In the genomic region with DNA sequence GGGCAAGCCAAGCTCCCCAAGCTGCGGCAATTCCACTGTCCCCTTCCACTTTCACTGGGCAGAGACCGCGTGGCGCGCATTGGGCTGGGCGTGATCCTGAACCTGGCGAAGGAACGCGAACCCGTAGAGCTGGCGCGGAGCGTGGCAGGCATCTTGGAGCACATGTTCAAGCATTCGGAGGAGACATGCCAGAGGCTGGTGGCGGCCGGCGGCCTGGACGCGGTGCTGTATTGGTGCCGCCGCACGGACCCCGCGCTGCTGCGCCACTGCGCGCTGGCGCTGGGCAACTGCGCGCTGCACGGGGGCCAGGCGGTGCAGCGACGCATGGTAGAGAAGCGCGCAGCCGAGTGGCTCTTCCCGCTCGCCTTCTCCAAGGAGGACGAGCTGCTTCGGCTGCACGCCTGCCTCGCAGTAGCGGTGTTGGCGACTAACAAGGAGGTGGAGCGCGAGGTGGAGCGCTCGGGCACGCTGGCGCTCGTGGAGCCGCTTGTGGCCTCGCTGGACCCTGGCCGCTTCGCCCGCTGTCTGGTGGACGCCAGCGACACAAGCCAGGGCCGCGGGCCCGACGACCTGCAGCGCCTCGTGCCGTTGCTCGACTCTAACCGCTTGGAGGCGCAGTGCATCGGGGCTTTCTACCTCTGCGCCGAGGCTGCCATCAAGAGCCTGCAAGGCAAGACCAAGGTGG, we compare ENCODE assay signal across 11 cellular contexts. TPM values are rescaled to one million over a fixed set of nuclear protein-coding genes. Genes with fewer than 3 reads are reported as not detected.
DNase-seq lines count a peak whose midpoint lies in the region; ATAC-seq, FAIRE-seq and TF ChIP-seq lines count a peak whose summit lies in the region.
"Had no signal": no experiment of that assay in that cellular context is flagged by ENCODE, and none has a peak within 500 bp of the region (broad histone marks: within the 10 kb centered on the region; RNA-seq: fewer than 3 reads in every experiment).

No MANE protein-coding gene starts in this region.

- H4K8ac ChIP-seq in H1 (ENCODE audit: extremely low read depth, insufficient read depth, low read length) = peak overlapping the region; percentile 63

- no peak overlapping the region for H2AK5ac ChIP-seq in H1 (ENCODE audit: low read depth, low read length)

- H3K4me2 ChIP-seq in H1 (ENCODE audit: insufficient read depth in 1 of 2, low read depth in 2 of 2, low read length in 2 of 2) = peak overlapping the region; percentile 33 to 76

- H3K36me3 ChIP-seq in H1 (ENCODE audit: control insufficient read depth in 2 of 4, insufficient read depth in 4 of 4, low read length in 3 of 4) = no peaks in the 10 kb centered on the region
- H3K36me3 ChIP-seq: prostate gland had no signal

- peaks cover 14% of the 10 kb centered on the region for H3K23me2 ChIP-seq in H1 (ENCODE audit: low read depth, low read length)

- peak overlapping the region; percentile 92; the same call in 1 of the 2 replicates for H2BK15ac ChIP-seq in H1 (ENCODE audit: low read length)

- peak overlapping the region; percentile 38 for H2BK120ac ChIP-seq in H1 (replicated peaks; ENCODE audit: low read depth, low read length)

- no peak for ATAC-seq in HG02981 (IDR thresholded peaks at IDR 0.05; ENCODE audit: unreplicated experiment)

- CTCF ChIA-PET in H1 (lab: Charles Lee; ENCODE audit: partially characterized antibody) = interaction anchor here (1.0 to 14.7 kb wide), 14 partner anchors 9 to 168 kb away, joined by 3 to 142 read pairs (median 4); partner anchors contain the start of genes SARM1 and VTN

- H3K18ac ChIP-seq in H1 (ENCODE audit: extremely low read depth, low read length) = peak overlapping the region; percentile 85; the same call in 1 of the 2 replicates

- peak overlapping the region; percentile 97; the same call in 1 of the 2 replicates for H2BK12ac ChIP-seq in H1 (ENCODE audit: low read depth, low read length)

- no peak overlapping the region for H4K5ac ChIP-seq in H1 (ENCODE audit: insufficient read length, low read depth, low read length)

- peak overlapping the region; percentile 89; the same call in 1 of the 2 replicates for H2AFZ ChIP-seq in H1 (ENCODE audit: low read length)

- H3K14ac ChIP-seq in H1 (ENCODE audit: insufficient read length) = no peak overlapping the region

- no peak overlapping the region for H2BK5ac ChIP-seq in H1 (ENCODE audit: low read depth, low read length)

- peaks cover 2 to 9% of the 10 kb centered on the region in 2 experiments for H4K20me1 ChIP-seq in H1 (replicated peaks in 1 of 2; ENCODE audit: control insufficient read depth in 1 of 2, insufficient read depth in 2 of 2, low read length in 2 of 2)

- peak; percentile 79 to 86 for TF ChIP-seq RAD21 in H1 (IDR thresholded peaks at IDR 0.05 in 1 of 2, conservative IDR thresholded peaks at IDR 0.05 in 1 of 2; ENCODE audit: low read depth in 2 of 2, low read length in 2 of 2)

- H2BK20ac ChIP-seq in H1 (ENCODE audit: low read length) = no peak overlapping the region

- no peak for TF ChIP-seq CTCF in C4-2B (conservative IDR thresholded peaks at IDR 0.05)
- TF ChIP-seq CTCF in H1 (IDR thresholded peaks at IDR 0.05; ENCODE audit: control extremely low read depth in 1 of 3, insufficient read depth in 1 of 3, low read depth in 1 of 3, low read length in 3 of 3) = peak; percentile 79 to 94 (median 88)

- H3K4ac ChIP-seq in H1 (replicated peaks; ENCODE audit: insufficient read length, low read depth, low read length) = no peak overlapping the region

- POLR2A ChIA-PET in H1 (lab: Charles Lee; ENCODE audit: partially characterized antibody) = interaction anchor here (1.3 to 12.7 kb wide), 5 partner anchors 9 to 24 kb away, joined by 4 to 135 read pairs (median 5); partner anchors contain the start of genes POLDIP2, SARM1, SLC46A1 and VTN

- H3K27ac ChIP-seq in C4-2B (peak overlapping the region; percentile 61), H1 (ENCODE audit: low read depth, low read length) (no peak overlapping the region)
- H3K27ac ChIP-seq: prostate gland had no signal

- DNase-seq in NCI-H69 (lab: John Stamatoyannopoulos, UW) (peak; percentile 85), H1 (ENCODE audit: low read depth in 1 of 2, low spot score in 2 of 2) (peak; percentile 62 to 91), midbrain (lab: John Stamatoyannopoulos, UW) (peak; percentile 14), NCI-H1694 (lab: John Stamatoyannopoulos, UW) (no peak), epidermal melanocyte (ENCODE audit: insufficient read length, low spot score) (no peak), germinal center (ENCODE audit: low spot score) (no peak)

- H3K9me3 ChIP-seq in H1 (ENCODE audit: insufficient read depth in 2 of 2, low read depth in 1 of 2, low read length in 1 of 2) = no peaks in the 10 kb centered on the region
- H3K9me3 ChIP-seq: prostate gland had no signal

- TF ChIP-seq POLR2A in H1 (IDR thresholded peaks at IDR 0.05; ENCODE audit: control extremely low read depth in 1 of 2, low read depth in 2 of 2, low read length in 2 of 2) = no peak

- WGBS in H1 (ENCODE audit: extremely low coverage in 1 of 2, insufficient coverage in 1 of 2, insufficient read length in 1 of 2, insufficient replicate concordance in 2 of 2, low coverage in 1 of 2, low lambda C conversion rate in 2 of 2, missing lambda C conversion rate in 1 of 2), 2 experiments = 24% methylated on average over 56 of the region's 72 CpGs; no CpG with 5 or more reads in 1 of the 2 experiments

- FAIRE-seq in H1 (lab: Jason Lieb, UNC) = no peak

- H3K79me1 ChIP-seq in H1 (ENCODE audit: low read depth, low read length) = no peaks in the 10 kb centered on the region; the same call in 1 of the 2 replicates

- no peak overlapping the region for H3K56ac ChIP-seq in H1 (replicated peaks; ENCODE audit: insufficient read length, low read depth, low read length)

- H4K91ac ChIP-seq in H1 (replicated peaks; ENCODE audit: insufficient read length, low read length) = no peak overlapping the region

- H3K4me1 ChIP-seq in H1 (replicated peaks in 1 of 4; ENCODE audit: control insufficient read depth in 3 of 4, insufficient read depth in 4 of 4, low read length in 3 of 4) = peaks cover 0 to 13% (median 6%) of the 10 kb centered on the region in 4 experiments; a peak in 4 of 7 replicates

- H3K27me3 ChIP-seq in H1 (replicated peaks in 1 of 4; ENCODE audit: control insufficient read depth in 3 of 4, extremely low read depth in 1 of 4, insufficient read depth in 3 of 4, low read length in 3 of 4) = peaks cover 38 to 67% (median 57%) of the 10 kb centered on the region in 4 experiments

- peak in 1 of 2 experiments; percentile 19; a peak in 1 of 3 replicates for TF ChIP-seq EP300 in H1 (IDR thresholded peaks at IDR 0.05; ENCODE audit: borderline replicate concordance in 1 of 2, low read depth in 2 of 2, low read length in 2 of 2)

- H3K79me2 ChIP-seq in H1 (ENCODE audit: control insufficient read depth in 1 of 2, insufficient read depth in 2 of 2, low read length in 2 of 2) = no peaks in the 10 kb centered on the region

- no peak overlapping the region for H3K23ac ChIP-seq in H1 (ENCODE audit: insufficient read length)

- no peak overlapping the region for H3K9ac ChIP-seq in H1 (replicated peaks in 1 of 4; ENCODE audit: extremely low read depth in 1 of 4, low read depth in 3 of 4, low read length in 3 of 4)

- peak overlapping the region in 2 of 4 experiments; percentile 21 to 50; a peak in 3 of 8 replicates for H3K4me3 ChIP-seq in H1 (ENCODE audit: extremely low read depth in 1 of 4, insufficient read depth in 2 of 4, low read depth in 3 of 4, low read length in 4 of 4)
- H3K4me3 ChIP-seq: prostate gland had no signal

RNA-seq across cellular contexts. Expression of gene SARM1, which starts 9.8 kb away (rescaled TPM):
- total RNA-seq in H1 (2021; fragmentation: NEBNext Ultra II Directional; extraction: Animal tissue kit (Norgen Biotek cat#: 25700)) = 6.5 and 9.2 TPM in 2 replicates
- 5.8 and 6.1 TPM in 2 replicates for polyA plus RNA-seq in H1 (2011; rRNA removed)
- 3.7 TPM for polyA plus RNA-seq in H1 (2011; cell fraction: cytosol; rRNA removed)
- polyA plus RNA-seq in H1 (2011; cell fraction: nucleus; rRNA removed) = 9.4 TPM
- polyA plus RNA-seq in H1 (2012, experiment 1 of 2) = 4.2 to 7.6 TPM (median 6.5 TPM) in 4 replicates
- polyA plus RNA-seq in H1 (2012, experiment 2 of 2) = 5.4 TPM
- polyA plus RNA-seq in H1 (2013, experiment 1 of 2) = 4.0 TPM
- 4.0 TPM for polyA plus RNA-seq in H1 (2013, experiment 2 of 2)
- 11.7 and 15.0 TPM in 2 replicates for polyA minus RNA-seq in H1 (2011; rRNA and poly(A)+ RNA removed)
- polyA minus RNA-seq in H1 (2011; cell fraction: cytosol; rRNA and poly(A)+ RNA removed) = 5.9 TPM
- polyA minus RNA-seq in H1 (2011; cell fraction: nucleus; rRNA and poly(A)+ RNA removed) = 6.6 TPM

RNA-seq across cellular contexts. Expression of gene VTN, which starts 11.2 kb away (rescaled TPM):
- total RNA-seq in H1 (2021; fragmentation: NEBNext Ultra II Directional; extraction: Animal tissue kit (Norgen Biotek cat#: 25700)) = not detected in 2 replicates
- 0.18 and 0.38 TPM in 2 replicates for polyA plus RNA-seq in H1 (2011; rRNA removed)
- polyA plus RNA-seq in H1 (2011; cell fraction: cytosol; rRNA removed) = 0.26 TPM
- 0.64 TPM for polyA plus RNA-seq in H1 (2011; cell fraction: nucleus; rRNA removed)
- polyA plus RNA-seq in H1 (2012, experiment 1 of 2) = 0.36 to 0.55 TPM (median 0.46 TPM) in 4 replicates
- 0.52 TPM for polyA plus RNA-seq in H1 (2012, experiment 2 of 2)
- polyA plus RNA-seq in H1 (2013, experiment 1 of 2) = 0.22 TPM
- 0.13 TPM for polyA plus RNA-seq in H1 (2013, experiment 2 of 2)
- polyA minus RNA-seq in H1 (2011; rRNA and poly(A)+ RNA removed) = 0.28 TPM in 1 of 2 replicates, not detected in the other
- not detected for polyA minus RNA-seq in H1 (2011; cell fraction: cytosol; rRNA and poly(A)+ RNA removed)
- polyA minus RNA-seq in H1 (2011; cell fraction: nucleus; rRNA and poly(A)+ RNA removed) = 1.1 TPM

RNA-seq across cellular contexts. Expression of gene SEBOX, which starts 16.3 kb away (rescaled TPM):
- not detected in 2 replicates for total RNA-seq in H1 (2021; fragmentation: NEBNext Ultra II Directional; extraction: Animal tissue kit (Norgen Biotek cat#: 25700))
- not detected in 2 replicates for polyA plus RNA-seq in H1 (2011; rRNA removed)
- polyA plus RNA-seq in H1 (2011; cell fraction: cytosol; rRNA removed) = not detected
- not detected for polyA plus RNA-seq in H1 (2011; cell fraction: nucleus; rRNA removed)
- polyA plus RNA-seq in H1 (2012, experiment 1 of 2) = not detected in 4 replicates
- not detected for polyA plus RNA-seq in H1 (2012, experiment 2 of 2)
- not detected for polyA plus RNA-seq in H1 (2013, experiment 1 of 2)
- not detected for polyA plus RNA-seq in H1 (2013, experiment 2 of 2)
- not detected in 2 replicates for polyA minus RNA-seq in H1 (2011; rRNA and poly(A)+ RNA removed)
- not detected for polyA minus RNA-seq in H1 (2011; cell fraction: cytosol; rRNA and poly(A)+ RNA removed)
- polyA minus RNA-seq in H1 (2011; cell fraction: nucleus; rRNA and poly(A)+ RNA removed) = not detected
- total RNA-seq: dermis microvascular lymphatic vessel endothelial cell, prostate gland, temporal lobe had no signal

RNA-seq across cellular contexts. Expression of gene POLDIP2, which starts 24.0 kb away (rescaled TPM):
- total RNA-seq in H1 (2021; fragmentation: NEBNext Ultra II Directional; extraction: Animal tissue kit (Norgen Biotek cat#: 25700)) = 74.0 and 75.3 TPM in 2 replicates
- polyA plus RNA-seq in H1 (2011; rRNA removed) = 76.1 and 92.3 TPM in 2 replicates
- polyA plus RNA-seq in H1 (2011; cell fraction: cytosol; rRNA removed) = 73.8 TPM
- 73.2 TPM for polyA plus RNA-seq in H1 (2011; cell fraction: nucleus; rRNA removed)
- 70.2 to 81.0 TPM (median 78.6 TPM) in 4 replicates for polyA plus RNA-seq in H1 (2012, experiment 1 of 2)
- polyA plus RNA-seq in H1 (2012, experiment 2 of 2) = 90.8 TPM
- polyA plus RNA-seq in H1 (2013, experiment 1 of 2) = 54.0 TPM
- polyA plus RNA-seq in H1 (2013, experiment 2 of 2) = 54.4 TPM
- polyA minus RNA-seq in H1 (2011; rRNA and poly(A)+ RNA removed) = 64.2 and 65.9 TPM in 2 replicates
- 35.7 TPM for polyA minus RNA-seq in H1 (2011; cell fraction: cytosol; rRNA and poly(A)+ RNA removed)
- 29.5 TPM for polyA minus RNA-seq in H1 (2011; cell fraction: nucleus; rRNA and poly(A)+ RNA removed)

RNA-seq across cellular contexts. Expression of gene SLC46A1, which starts 24.7 kb away (rescaled TPM):
- 7.1 and 8.7 TPM in 2 replicates for total RNA-seq in H1 (2021; fragmentation: NEBNext Ultra II Directional; extraction: Animal tissue kit (Norgen Biotek cat#: 25700))
- 5.3 and 5.9 TPM in 2 replicates for polyA plus RNA-seq in H1 (2011; rRNA removed)
- polyA plus RNA-seq in H1 (2011; cell fraction: cytosol; rRNA removed) = 3.6 TPM
- 7.7 TPM for polyA plus RNA-seq in H1 (2011; cell fraction: nucleus; rRNA removed)
- 5.4 to 7.1 TPM (median 6.5 TPM) in 4 replicates for polyA plus RNA-seq in H1 (2012, experiment 1 of 2)
- 6.1 TPM for polyA plus RNA-seq in H1 (2012, experiment 2 of 2)
- polyA plus RNA-seq in H1 (2013, experiment 1 of 2) = 10.0 TPM
- polyA plus RNA-seq in H1 (2013, experiment 2 of 2) = 9.6 TPM
- 7.4 and 10.2 TPM in 2 replicates for polyA minus RNA-seq in H1 (2011; rRNA and poly(A)+ RNA removed)
- 4.5 TPM for polyA minus RNA-seq in H1 (2011; cell fraction: cytosol; rRNA and poly(A)+ RNA removed)
- 10.5 TPM for polyA minus RNA-seq in H1 (2011; cell fraction: nucleus; rRNA and poly(A)+ RNA removed)

Comparison
In these comparisons a context has a peak if more than half of its experiments do, and no peak if none do; other contexts are left out.
1. DNase-seq: peak in NCI-H69 (single experiment), H1 (2 of 2) and midbrain (single experiment); none in NCI-H1694 (single experiment), epidermal melanocyte (single experiment) and germinal center (single experiment).